In the genomic region with DNA sequence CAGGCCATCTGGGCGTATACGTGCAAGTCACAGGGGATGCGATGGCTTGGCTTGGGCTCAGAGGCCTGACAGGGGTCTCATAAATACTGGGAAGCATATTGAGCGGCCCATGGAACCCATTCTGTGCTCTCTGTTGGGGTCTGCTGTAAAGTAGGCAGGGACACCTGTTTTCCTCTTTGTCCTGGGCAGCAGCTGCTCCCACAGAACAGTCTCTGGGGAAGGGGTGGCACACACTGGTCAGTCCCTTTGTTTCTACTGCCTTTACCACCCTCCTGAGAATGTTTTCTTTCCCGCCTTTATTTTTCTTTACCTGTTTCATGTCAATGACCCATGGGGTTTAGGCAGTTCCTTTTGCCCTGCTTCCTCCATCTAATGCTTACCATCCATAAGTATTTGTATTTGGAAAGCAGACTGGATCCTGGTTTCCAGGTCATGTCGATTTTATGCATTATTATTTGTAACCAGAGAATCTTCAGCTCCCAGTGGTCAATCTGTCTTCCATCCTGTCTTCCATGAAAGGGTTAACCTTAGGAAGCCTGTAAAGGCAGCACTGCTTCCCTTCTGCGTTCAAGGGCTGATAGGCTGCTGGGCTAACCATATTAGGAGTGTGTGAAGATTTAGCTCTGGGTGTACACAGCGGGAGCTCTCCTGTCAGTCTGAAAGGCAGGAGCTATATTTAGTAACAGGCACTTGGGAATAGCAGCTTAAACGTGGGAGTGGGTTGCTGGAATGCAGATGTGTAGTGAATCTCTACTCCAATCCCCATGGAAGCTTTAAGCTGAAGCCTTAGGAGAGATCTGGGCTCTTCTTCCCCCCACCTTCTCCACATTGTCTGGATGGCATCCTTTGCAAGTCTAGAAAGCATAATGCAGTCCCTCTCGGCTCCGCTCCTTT, we compare ENCODE assay signal across 11 cellular contexts.
A peak's percentile ranks its signal among the peaks of the same experiment; 100 is the strongest.
DNase-seq lines count a peak whose midpoint lies in the region; ATAC-seq and TF ChIP-seq lines count a peak whose summit lies in the region.
"Had no signal": no experiment of that assay in that cellular context is flagged by ENCODE, and none has a peak within 500 bp of the region (broad histone marks: within the 10 kb centered on the region; RNA-seq: fewer than 3 reads in every experiment).

No MANE protein-coding gene starts in this region.

- H3K4me3 Mint-ChIP-seq in WTC11 (peak overlapping the region; percentile 51), natural killer cell (no peak overlapping the region)
- H3K4me3 Mint-ChIP-seq: activated B cell treated with CpG ODN at 0.5 μM for 24 hours had no signal

- TF ChIP-seq CTCF in WTC11 (IDR thresholded peaks at IDR 0.05) (no peak), natural killer cell (IDR thresholded peaks at IDR 0.05) (no peak)

- WGBS in iPS DF 6.9 (ENCODE audit: insufficient coverage, insufficient read length): no CpG with 5 or more reads among the region's 11 CpGs

- ATAC-seq in WTC11 (peak; percentile 99), natural killer cell (no peak)

- H3K4me1 Mint-ChIP-seq in WTC11 (peaks cover 32% of the 10 kb centered on the region), natural killer cell (no peaks in the 10 kb centered on the region)
- H3K4me1 Mint-ChIP-seq: activated B cell treated with CpG ODN at 0.5 μM for 24 hours had no signal

- H3K27ac ChIP-seq in iPS DF 6.9 (ENCODE audit: low read length): no peak overlapping the region
- H3K27ac ChIP-seq: 22Rv1 had no signal

- CTCF ChIA-PET in WTC11 (lab: Charles Lee): interaction anchor here (0.8 to 1.0 kb wide), 4 partner anchors 125 to 416 kb away, joined by 3 to 5 read pairs (median 4); no protein-coding TSS in a partner anchor

- peaks cover 28% of the 10 kb centered on the region for H3K36me3 Mint-ChIP-seq in WTC11
- no peaks in the 10 kb centered on the region for H3K36me3 Mint-ChIP-seq in natural killer cell

- no peaks in the 10 kb centered on the region for H3K9me3 ChIP-seq in iPS DF 6.9 (ENCODE audit: control insufficient read depth, insufficient read depth, low read length)

- no peaks in the 10 kb centered on the region for H3K36me3 ChIP-seq in iPS DF 6.9 (ENCODE audit: control insufficient read depth, insufficient read depth, low read length)

- POLR2A ChIA-PET in WTC11 (lab: Charles Lee): interaction anchor here (0.6 to 1.3 kb wide), 2 partner anchors 12 to 109 kb away, joined by 3 read pairs; no protein-coding TSS in a partner anchor

- peaks cover 7% of the 10 kb centered on the region for H3K27me3 Mint-ChIP-seq in WTC11 (ENCODE audit: low read depth)
- H3K27me3 Mint-ChIP-seq in natural killer cell (ENCODE audit: low read depth in 2 of 2): peaks cover 0 to 3% of the 10 kb centered on the region in 2 donors

- intact Hi-C loops in natural killer cell (cut with micrococcal nuclease): no loop called here

- peaks cover 29% of the 10 kb centered on the region for H3K9me3 Mint-ChIP-seq in WTC11
- no peaks in the 10 kb centered on the region for H3K9me3 Mint-ChIP-seq in natural killer cell
- H3K9me3 Mint-ChIP-seq: activated B cell treated with CpG ODN at 0.5 μM for 24 hours had no signal

- H3K27ac Mint-ChIP-seq in WTC11: peak overlapping the region; percentile 88
- H3K27ac Mint-ChIP-seq in natural killer cell: no peak overlapping the region
- H3K27ac Mint-ChIP-seq: activated B cell treated with CpG ODN at 0.5 μM for 24 hours had no signal

- DNase-seq in DMS153 (lab: John Stamatoyannopoulos, UW): peak; percentile 62
- DNase-seq in DMS153 treated with DMSO at 0.1 percent for 48 hours (lab: John Stamatoyannopoulos, UW; ENCODE audit: unreplicated experiment): no peak
- DNase-seq in WTC11 (ENCODE audit: low spot score): peak; percentile 51
- DNase-seq in iPS DF 6.9 (ENCODE audit: low read depth, low spot score): peak; percentile 71
- DNase-seq in superior temporal gyrus (ENCODE audit: extremely low spot score): peak; percentile 40
- DNase-seq in NCI-H1436 (lab: John Stamatoyannopoulos, UW): no peak
- no peak for DNase-seq in activated naive CD4-positive, alpha-beta T cell treated with anti-CD3 and anti-CD28 coated beads, Interleukin-2, amount 50 U/mL, for 16 hours
- no peak for DNase-seq in natural killer cell
- DNase-seq: activated B cell treated with CpG ODN at 0.5 μM for 24 hours, substantia nigra had no signal

- H3K4me3 ChIP-seq in iPS DF 6.9 (ENCODE audit: low read length): no peak overlapping the region

- no peaks in the 10 kb centered on the region for H3K27me3 ChIP-seq in iPS DF 6.9 (ENCODE audit: control insufficient read depth, insufficient read depth, low read length)

- H3K4me1 ChIP-seq in iPS DF 6.9 (ENCODE audit: control insufficient read depth, insufficient read depth, low read length): peaks cover 2% of the 10 kb centered on the region; the same call in 1 of the 2 replicates

TF ChIP-seq in WTC11, 78 proteins besides CTCF, POLR2A, EP300 and RAD21:
- TF ChIP-seq NFATC4 (CRISPR knock-in tag; IDR thresholded peaks at IDR 0.05) (no peak), TEAD1 (CRISPR knock-in tag; IDR thresholded peaks at IDR 0.05) (peak; percentile 74; the same call in 1 of the 2 replicates), ZBTB21 (CRISPR knock-in tag; IDR thresholded peaks at IDR 0.05; ENCODE audit: borderline replicate concordance) (0 out of 2 replicates have a peak, but pooled peaks have one; percentile 27), FOXP1 (CRISPR knock-in tag; IDR thresholded peaks at IDR 0.05; ENCODE audit: borderline replicate concordance) (no peak), FOXK1 (CRISPR knock-in tag; IDR thresholded peaks at IDR 0.05) (0 out of 2 replicates have a peak, but pooled peaks have one; percentile 26)

Comparison
In these comparisons a context has a peak if more than half of its experiments do, and no peak if none do; other contexts are left out.
1. DNase-seq: peak in DMS153 (single experiment), WTC11 (single experiment), iPS DF 6.9 (single experiment) and superior temporal gyrus (single experiment); none in DMS153 treated with DMSO at 0.1 percent for 48 hours (single experiment), NCI-H1436 (single experiment), activated naive CD4-positive, alpha-beta T cell treated with anti-CD3 and anti-CD28 coated beads, Interleukin-2, amount 50 U/mL, for 16 hours (single experiment) and natural killer cell (single experiment).